In genomic region chr4:121943941-121944340, GRCh38 we compare ENCODE assay signal across 9 cellular contexts. TPM values are rescaled to one million over a fixed set of nuclear protein-coding genes. Genes with fewer than 3 reads are reported as not detected.
DNase-seq lines count a peak whose midpoint lies in the region; ATAC-seq and TF ChIP-seq lines count a peak whose summit lies in the region.
"Had no signal": no experiment of that assay in that cellular context is flagged by ENCODE, and none has a peak within 500 bp of the region (broad histone marks: within the 10 kb centered on the region; RNA-seq: fewer than 3 reads in every experiment).

No MANE protein-coding gene starts in this region.

- 71 to 79% methylated on average over 2 to 4 of the region's 4 CpGs for WGBS in endodermal cell (ENCODE audit: insufficient coverage in 1 of 2, insufficient read length in 1 of 2), 2 experiments

- peaks cover 7% of the 10 kb centered on the region for H3K27me3 ChIP-seq in endodermal cell (ENCODE audit: control insufficient read depth, insufficient read depth, low read length, poor library complexity, severe bottlenecking)
- peaks cover 0 to 5% of the 10 kb centered on the region in 2 donors for H3K27me3 ChIP-seq in uterus

- no peaks in the 10 kb centered on the region for H3K36me3 ChIP-seq in endodermal cell (ENCODE audit: control insufficient read depth, insufficient read depth, low read length)
- no peaks in the 10 kb centered on the region for H3K36me3 ChIP-seq in uterus

- H3K9me3 ChIP-seq in endodermal cell (ENCODE audit: control insufficient read depth, low read length) (no peaks in the 10 kb centered on the region), uterus (no peaks in the 10 kb centered on the region)

- H3K36me3 Mint-ChIP-seq in endodermal cell (ENCODE audit: low read depth), result no peaks in the 10 kb centered on the region

- peak; percentile 33 for TF ChIP-seq CTCF in AG04449 (IDR thresholded peaks at IDR 0.05; ENCODE audit: insufficient read depth, low read length, missing control alignments)
- TF ChIP-seq CTCF in endodermal cell (conservative IDR thresholded peaks at IDR 0.05), result peak; percentile 82
- peak in 1 of 4 experiments; percentile 6 for TF ChIP-seq CTCF in uterus (IDR thresholded peaks at IDR 0.05)

- H3K4me3 ChIP-seq in AG04449 (ENCODE audit: low read depth, low read length), result no peak overlapping the region
- no peak overlapping the region for H3K4me3 ChIP-seq in endodermal cell (ENCODE audit: low read length)
- no peak overlapping the region for H3K4me3 ChIP-seq in uterus

- H3K27ac Mint-ChIP-seq in endodermal cell, result no peak overlapping the region
- H3K27ac Mint-ChIP-seq: activated naive CD8-positive, alpha-beta T cell had no signal

- CTCF ChIA-PET in AG04449 (lab: Yijun Ruan, JAX), result no interaction called here

- intact Hi-C loops in uterus (cut with DNase I; ENCODE audit: low total_unique reads), result no loop called here

- POLR2A ChIA-PET in AG04449 (lab: Yijun Ruan, JAX), result no interaction called here

- peaks cover 49% of the 10 kb centered on the region for H3K4me1 Mint-ChIP-seq in endodermal cell

- DNase-seq in AG04449 (ENCODE audit: low read depth, low spot score), result no peak
- DNase-seq in endodermal cell, result peak; percentile 91
- DNase-seq in uterus, result no peak
- no peak for DNase-seq in NCI-H2081 treated with DMSO at 0.1 percent for 48 hours (lab: John Stamatoyannopoulos, UW)
- DNase-seq in NCI-H1417 treated with DMSO at 0.1 percent for 48 hours (lab: John Stamatoyannopoulos, UW), result no peak

- H3K4me1 ChIP-seq in endodermal cell (ENCODE audit: control insufficient read depth, insufficient read depth, low read length), result peaks cover 20% of the 10 kb centered on the region
- no peaks in the 10 kb centered on the region for H3K4me1 ChIP-seq in uterus

- H3K9ac ChIP-seq in endodermal cell (ENCODE audit: extremely low read depth, low read length, poor library complexity, severe bottlenecking), result no peak overlapping the region

- no peak for TF ChIP-seq POLR2A in uterus (IDR thresholded peaks at IDR 0.05)

- ATAC-seq in GM18861 (IDR thresholded peaks at IDR 0.05; ENCODE audit: unreplicated experiment), result peak; percentile 81
- peak; percentile 53 for ATAC-seq in HG03565 (IDR thresholded peaks at IDR 0.05; ENCODE audit: unreplicated experiment)
- ATAC-seq in GM19328 (IDR thresholded peaks at IDR 0.05; ENCODE audit: unreplicated experiment), result no peak

- no peaks in the 10 kb centered on the region for H3K9me3 Mint-ChIP-seq in endodermal cell

- H3K4me3 Mint-ChIP-seq in endodermal cell, result no peak overlapping the region
- H3K4me3 Mint-ChIP-seq: activated naive CD8-positive, alpha-beta T cell had no signal

- H3K27me3 Mint-ChIP-seq in endodermal cell (ENCODE audit: insufficient read depth), result peaks cover 24% of the 10 kb centered on the region

- H3K27ac ChIP-seq in endodermal cell (ENCODE audit: low read depth, low read length) (no peak overlapping the region), uterus (no peak overlapping the region)

RNA-seq across cellular contexts. Expression of gene TRPC3, which starts 7.9 kb away (rescaled TPM):
- total RNA-seq in endodermal cell (under 1 TPM; 0.79 to 1.00 TPM), uterus (1 to 10 TPM in 2 of 4 donors, under 1 TPM in 2; 0.59 to 8.2 (median 3.4) TPM)
- 0.64 TPM for polyA plus RNA-seq in endodermal cell (2013, experiment 1 of 2)
- 0.46 TPM for polyA plus RNA-seq in endodermal cell (2013, experiment 2 of 2)
